Comparison of ENCODE assay signal across 24 cellular contexts in genomic region chr5:143758015-143758414, GRCh38. TPM values are rescaled to one million over a fixed set of nuclear protein-coding genes. Genes with fewer than 3 reads are reported as not detected.
"Had no signal": no experiment of that assay in that cellular context is flagged by ENCODE, and none has a peak within 500 bp of the region (broad histone marks: within the 10 kb centered on the region; RNA-seq: fewer than 3 reads in every experiment).

No MANE protein-coding gene starts in this region.

- H3K27ac ChIP-seq: sigmoid colon, testis, uterus, VCaP had no signal

- H3K9me3 ChIP-seq: esophagus muscularis mucosa, gastroesophageal sphincter, heart left ventricle, sigmoid colon, testis, uterus had no signal

- DNase-seq: activated CD4-positive, alpha-beta T cell treated with anti-CD3 and anti-CD28 coated beads, Interleukin-2, amount 10 ng/mL, durations not matched to agents 7 days and 5 days; activated CD4-positive, CD25-positive, alpha-beta regulatory T cell treated with anti-CD3 and anti-CD28 coated beads, Interleukin-2, amount 50 U/mL, for 72 hours; activated CD8-positive, alpha-beta T cell treated with anti-CD3 and anti-CD28 coated beads for 36 hours; activated gamma-delta T cell treated with Interleukin-2 at 50 U/mL for 16 hours; activated T-cell treated with anti-CD3 and anti-CD28 coated beads, Interleukin-2, amount 50 U/mL, for 1 hour; aorta; caudate nucleus; heart left ventricle; left colon; nucleus accumbens; sigmoid colon; stimulated activated CD4-positive, alpha-beta T cell treated with anti-CD3 and anti-CD28 coated beads, Interleukin-2, amount 100 ng/mL, for 48 hours; stimulated activated CD8-positive, alpha-beta memory T cell treated with anti-CD3 and anti-CD28 coated beads, Interleukin-4, amount 100 ng/mL, for 48 hours; stimulated activated naive B cell treated with anti-CD40 and anti-IgM and Interleukin-4, amounts not matched to agents 10 μg/mL and 1 μg/mL and 100 μg/mL, for 72 hours; testis; trophoblast cell; uterus had no signal

- FAIRE-seq: islet of Langerhans had no signal

- ATAC-seq: activated CD8-positive, alpha-beta T cell treated with anti-CD3 and anti-CD28 coated beads for 36 hours; left colon had no signal

- H3K4me3 ChIP-seq: esophagus muscularis mucosa, gastroesophageal sphincter, heart left ventricle, lung, sigmoid colon, testis, uterus had no signal

- H3K27me3 ChIP-seq: esophagus muscularis mucosa, gastroesophageal sphincter, heart left ventricle, sigmoid colon, testis, uterus had no signal

- H3K4me1 ChIP-seq: testis, uterus had no signal

- H3K36me3 ChIP-seq: esophagus muscularis mucosa, gastroesophageal sphincter, heart left ventricle, sigmoid colon, uterus had no signal

RNA-seq across cellular contexts. Expression of gene HMHB1, which starts 53.9 kb away (rescaled TPM):
- total RNA-seq: activated CD4-positive, alpha-beta T cell treated with anti-CD3 and anti-CD28 coated beads, Interleukin-2, amount 10 ng/mL, durations not matched to agents 7 days and 5 days; activated CD8-positive, alpha-beta T cell treated with anti-CD3 and anti-CD28 coated beads for 36 hours; aorta; esophagus muscularis mucosa; gastroesophageal sphincter; heart left ventricle; left colon; lung; mesenteric fat pad; sigmoid colon; T-helper 2 cell treated with Interferon-gamma antibody and Interleukin-4, amounts not matched to agents 100 ng/mL and 5 ng/mL, for 36 hours; testis; uterus had no signal
- polyA plus RNA-seq: aorta, heart left ventricle, lung, sigmoid colon had no signal
